Comparison of ENCODE assay signal across 18 cellular contexts in genomic region chr16:3358884-3359283, GRCh38. TPM values are rescaled to one million over a fixed set of nuclear protein-coding genes. Genes with fewer than 3 reads are reported as not detected.
DNase-seq lines count a peak whose midpoint lies in the region; ATAC-seq, FAIRE-seq and TF ChIP-seq lines count a peak whose summit lies in the region.
"Had no signal": no experiment of that assay in that cellular context is flagged by ENCODE, and none has a peak within 500 bp of the region (broad histone marks: within the 10 kb centered on the region; RNA-seq: fewer than 3 reads in every experiment).

No MANE protein-coding gene starts in this region.

- H3K4me1 Mint-ChIP-seq in astrocyte (ENCODE audit: low read depth, unreplicated experiment) = peaks cover 6% of the 10 kb centered on the region
- peaks cover under 1% of the 10 kb centered on the region for H3K4me1 Mint-ChIP-seq in activated CD8-positive, alpha-beta memory T cell treated with anti-CD3 and anti-CD28 coated beads, Interleukin-2, amount 10 ng/mL, durations not matched to agents 7 days and 5 days
- peaks cover 0 to 9% (median 5%) of the 10 kb centered on the region in 7 donors for H3K4me1 Mint-ChIP-seq in naive thymus-derived CD4-positive, alpha-beta T cell

- H3K4me3 Mint-ChIP-seq in astrocyte (ENCODE audit: unreplicated experiment) = no peak overlapping the region
- H3K4me3 Mint-ChIP-seq in activated CD8-positive, alpha-beta memory T cell treated with anti-CD3 and anti-CD28 coated beads, Interleukin-2, amount 10 ng/mL, durations not matched to agents 7 days and 5 days = no peak overlapping the region
- no peak overlapping the region for H3K4me3 Mint-ChIP-seq in naive thymus-derived CD4-positive, alpha-beta T cell
- H3K4me3 Mint-ChIP-seq: CD4-positive, alpha-beta memory T cell had no signal

- H3K27ac Mint-ChIP-seq in astrocyte (ENCODE audit: unreplicated experiment) = no peak overlapping the region
- H3K27ac Mint-ChIP-seq in activated CD8-positive, alpha-beta memory T cell treated with anti-CD3 and anti-CD28 coated beads, Interleukin-2, amount 10 ng/mL, durations not matched to agents 7 days and 5 days = no peak overlapping the region
- H3K27ac Mint-ChIP-seq in naive thymus-derived CD4-positive, alpha-beta T cell = no peak overlapping the region
- H3K27ac Mint-ChIP-seq: CD4-positive, alpha-beta memory T cell had no signal

- H3K27me3 Mint-ChIP-seq in astrocyte (ENCODE audit: low read depth, unreplicated experiment) = peaks cover 30% of the 10 kb centered on the region
- peaks cover 6% of the 10 kb centered on the region for H3K27me3 Mint-ChIP-seq in activated CD8-positive, alpha-beta memory T cell treated with anti-CD3 and anti-CD28 coated beads, Interleukin-2, amount 10 ng/mL, durations not matched to agents 7 days and 5 days
- peaks cover 0 to 47% (median 34%) of the 10 kb centered on the region in 5 donors for H3K27me3 Mint-ChIP-seq in naive thymus-derived CD4-positive, alpha-beta T cell

- H3K36me3 ChIP-seq in astrocyte (ENCODE audit: insufficient read depth, low read length) = no peaks in the 10 kb centered on the region
- no peaks in the 10 kb centered on the region for H3K36me3 ChIP-seq in naive thymus-derived CD4-positive, alpha-beta T cell (ENCODE audit: control insufficient read depth in 2 of 3, insufficient read depth in 3 of 3, low read length in 3 of 3)
- H3K36me3 ChIP-seq: BE2C, HAP-1 had no signal

- no peaks in the 10 kb centered on the region for H3K9me3 Mint-ChIP-seq in astrocyte (ENCODE audit: unreplicated experiment)
- H3K9me3 Mint-ChIP-seq in activated CD8-positive, alpha-beta memory T cell treated with anti-CD3 and anti-CD28 coated beads, Interleukin-2, amount 10 ng/mL, durations not matched to agents 7 days and 5 days (ENCODE audit: low read depth) = peaks cover 26% of the 10 kb centered on the region
- peaks cover 8 to 55% (median 24%) of the 10 kb centered on the region in 11 donors for H3K9me3 Mint-ChIP-seq in naive thymus-derived CD4-positive, alpha-beta T cell

- FAIRE-seq in astrocyte (lab: Jason Lieb, UNC) = no peak
- FAIRE-seq: A204.1, G401.6, GM12891, H1 had no signal

- intact Hi-C loops in naive thymus-derived CD4-positive, alpha-beta T cell (cut with micrococcal nuclease) = no loop called here

- peak; percentile 25 for DNase-seq in EL
- peak; percentile 8 for DNase-seq in astrocyte (ENCODE audit: low read depth)
- peak; percentile 55 for DNase-seq in kidney tubule cell (ENCODE audit: low spot score)
- DNase-seq in retinal pigment epithelial cell (ENCODE audit: low read depth) = peak; percentile 24
- no peak for DNase-seq in activated CD8-positive, alpha-beta memory T cell treated with anti-CD3 and anti-CD28 coated beads, Interleukin-2, amount 10 ng/mL, durations not matched to agents 7 days and 5 days
- DNase-seq in naive thymus-derived CD4-positive, alpha-beta T cell = no peak
- DNase-seq: BE2C; CD4-positive, alpha-beta memory T cell; DMS79 had no signal

- CTCF ChIA-PET in activated CD8-positive, alpha-beta memory T cell treated with anti-CD3 and anti-CD28 coated beads, Interleukin-2, amount 10 ng/mL, durations not matched to agents 7 days and 5 days (lab: Charles Lee) = no interaction called here
- CTCF ChIA-PET in naive thymus-derived CD4-positive, alpha-beta T cell (lab: Charles Lee) = no interaction called here

- H3K9me3 ChIP-seq in astrocyte (ENCODE audit: insufficient read depth, low read depth, low read length) = no peaks in the 10 kb centered on the region
- H3K9me3 ChIP-seq in naive thymus-derived CD4-positive, alpha-beta T cell (ENCODE audit: control insufficient read depth in 2 of 3, low read length in 3 of 3) = peaks cover 0 to 10% (median 0%) of the 10 kb centered on the region in 3 experiments
- H3K9me3 ChIP-seq: BE2C, HAP-1 had no signal

- H2AFZ ChIP-seq in astrocyte (ENCODE audit: low read depth, low read length) = no peak overlapping the region

- no peaks in the 10 kb centered on the region for H3K79me2 ChIP-seq in astrocyte (ENCODE audit: insufficient read depth, low read length)

- H3K9ac ChIP-seq in astrocyte (ENCODE audit: low read length) = no peak overlapping the region

- no peak overlapping the region for H3K27ac ChIP-seq in astrocyte (ENCODE audit: low read depth, low read length)
- no peak overlapping the region for H3K27ac ChIP-seq in naive thymus-derived CD4-positive, alpha-beta T cell (ENCODE audit: low read depth, low read length)
- H3K27ac ChIP-seq: C4-2B, HL-60 had no signal

- no peak overlapping the region for H3K4me2 ChIP-seq in astrocyte (ENCODE audit: low read length)

- H3K36me3 Mint-ChIP-seq in astrocyte (ENCODE audit: low read depth, unreplicated experiment) = no peaks in the 10 kb centered on the region
- peaks cover 6% of the 10 kb centered on the region for H3K36me3 Mint-ChIP-seq in activated CD8-positive, alpha-beta memory T cell treated with anti-CD3 and anti-CD28 coated beads, Interleukin-2, amount 10 ng/mL, durations not matched to agents 7 days and 5 days
- H3K36me3 Mint-ChIP-seq in naive thymus-derived CD4-positive, alpha-beta T cell = peaks cover 8 to 34% (median 19%) of the 10 kb centered on the region in 5 donors

- POLR2A ChIA-PET in naive thymus-derived CD4-positive, alpha-beta T cell (lab: Charles Lee) = no interaction called here

- no peaks in the 10 kb centered on the region for H4K20me1 ChIP-seq in astrocyte (ENCODE audit: insufficient read depth, low read length)

- no peak overlapping the region for H3K4me3 ChIP-seq in astrocyte (ENCODE audit: insufficient read depth, low read depth, low read length)
- H3K4me3 ChIP-seq in retinal pigment epithelial cell (ENCODE audit: low read length) = no peak overlapping the region
- H3K4me3 ChIP-seq in naive thymus-derived CD4-positive, alpha-beta T cell (ENCODE audit: low read length) = no peak overlapping the region
- H3K4me3 ChIP-seq: HAP-1 had no signal

- H3K27me3 ChIP-seq in astrocyte (ENCODE audit: insufficient read depth, low read length) = peaks cover 5% of the 10 kb centered on the region
- H3K27me3 ChIP-seq in naive thymus-derived CD4-positive, alpha-beta T cell (ENCODE audit: control insufficient read depth in 2 of 2, insufficient read depth in 2 of 2, low read length in 2 of 2) = no peaks in the 10 kb centered on the region

- H3K4me1 ChIP-seq in astrocyte (ENCODE audit: insufficient read depth, low read length) = no peaks in the 10 kb centered on the region
- H3K4me1 ChIP-seq in naive thymus-derived CD4-positive, alpha-beta T cell (ENCODE audit: control insufficient read depth in 2 of 2, insufficient read depth in 2 of 2, low read length in 2 of 2) = no peaks in the 10 kb centered on the region
- H3K4me1 ChIP-seq: BE2C, HAP-1 had no signal

- no peak for TF ChIP-seq CTCF in astrocyte (IDR thresholded peaks at IDR 0.05; ENCODE audit: insufficient read depth, low read depth, low read length)
- TF ChIP-seq CTCF in retinal pigment epithelial cell (conservative IDR thresholded peaks at IDR 0.05; ENCODE audit: low read depth, low read length) = no peak

- ATAC-seq in activated CD8-positive, alpha-beta memory T cell treated with anti-CD3 and anti-CD28 coated beads, Interleukin-2, amount 10 ng/mL, durations not matched to agents 7 days and 5 days = no peak
- ATAC-seq in naive thymus-derived CD4-positive, alpha-beta T cell = no peak
- no peak for ATAC-seq in HG02852 (IDR thresholded peaks at IDR 0.05; ENCODE audit: unreplicated experiment)
- ATAC-seq in GM21737 (IDR thresholded peaks at IDR 0.05; ENCODE audit: unreplicated experiment) = no peak

RNA-seq across cellular contexts. Expression of gene OR2C1, which starts 3.2 kb away (rescaled TPM):
- not detected in 2 replicates for total RNA-seq in astrocyte
- total RNA-seq in activated CD8-positive, alpha-beta memory T cell treated with anti-CD3 and anti-CD28 coated beads, Interleukin-2, amount 10 ng/mL, durations not matched to agents 7 days and 5 days = not detected
- total RNA-seq in naive thymus-derived CD4-positive, alpha-beta T cell = under 1 TPM in 3 of 5 experiments, not detected in 2; 0.35 to 0.65 (median 0.50) TPM
- under 1 TPM; 0.24 to 0.65 TPM for polyA plus RNA-seq in naive thymus-derived CD4-positive, alpha-beta T cell
- total RNA-seq: CD4-positive, alpha-beta memory T cell; H1 had no signal
- polyA plus RNA-seq: H1 had no signal

RNA-seq across cellular contexts. Expression of gene ZSCAN32, which starts 41.9 kb away (rescaled TPM):
- 17.3 and 20.7 TPM in 2 replicates for total RNA-seq in astrocyte
- 10 to 100 TPM; 15.6 to 18.2 TPM for total RNA-seq in activated CD8-positive, alpha-beta memory T cell treated with anti-CD3 and anti-CD28 coated beads, Interleukin-2, amount 10 ng/mL, durations not matched to agents 7 days and 5 days
- total RNA-seq in naive thymus-derived CD4-positive, alpha-beta T cell = 10 to 100 TPM in 4 of 5 experiments, 1 to 10 TPM in 1; 9.7 to 31.1 (median 19.0) TPM
- 10 to 100 TPM; 14.6 to 24.3 TPM for polyA plus RNA-seq in naive thymus-derived CD4-positive, alpha-beta T cell

RNA-seq across cellular contexts. Expression of gene ZNF174, which starts 42.1 kb away (rescaled TPM):
- total RNA-seq in astrocyte = 8.2 and 9.7 TPM in 2 replicates
- 10 to 100 TPM; 13.9 to 15.4 TPM for total RNA-seq in activated CD8-positive, alpha-beta memory T cell treated with anti-CD3 and anti-CD28 coated beads, Interleukin-2, amount 10 ng/mL, durations not matched to agents 7 days and 5 days
- 10 to 100 TPM in 3 of 5 experiments, 1 to 10 TPM in 2; 4.7 to 22.8 (median 13.5) TPM for total RNA-seq in naive thymus-derived CD4-positive, alpha-beta T cell
- 10 to 100 TPM; 11.0 to 26.4 TPM for polyA plus RNA-seq in naive thymus-derived CD4-positive, alpha-beta T cell

RNA-seq across cellular contexts. Expression of gene ZNF75A, which starts 53.6 kb away (rescaled TPM):
- 26.9 and 30.5 TPM in 2 replicates for total RNA-seq in astrocyte
- total RNA-seq in activated CD8-positive, alpha-beta memory T cell treated with anti-CD3 and anti-CD28 coated beads, Interleukin-2, amount 10 ng/mL, durations not matched to agents 7 days and 5 days = 10 to 100 TPM; 37.5 to 38.4 TPM
- 10 to 100 TPM; 27.7 to 90.6 (median 53.4) TPM for total RNA-seq in naive thymus-derived CD4-positive, alpha-beta T cell
- polyA plus RNA-seq in naive thymus-derived CD4-positive, alpha-beta T cell = 10 to 100 TPM; 31.0 to 35.1 TPM

RNA-seq across cellular contexts. Expression of gene TIGD7, which starts 53.7 kb away (rescaled TPM):
- 4.4 and 4.5 TPM in 2 replicates for total RNA-seq in astrocyte
- 1 to 10 TPM; 4.8 to 6.7 TPM for total RNA-seq in activated CD8-positive, alpha-beta memory T cell treated with anti-CD3 and anti-CD28 coated beads, Interleukin-2, amount 10 ng/mL, durations not matched to agents 7 days and 5 days
- 10 to 100 TPM in 2 of 5 experiments, 1 to 10 TPM in 3; 4.9 to 18.4 (median 5.5) TPM for total RNA-seq in naive thymus-derived CD4-positive, alpha-beta T cell
- polyA plus RNA-seq in naive thymus-derived CD4-positive, alpha-beta T cell = 1 to 10 TPM; 5.6 to 6.0 TPM

Comparison
In these comparisons a context has a peak if more than half of its experiments do, and no peak if none do; other contexts are left out.
1. DNase-seq: peak in EL (single experiment), astrocyte (single experiment), kidney tubule cell (single experiment) and retinal pigment epithelial cell (single experiment); none in activated CD8-positive, alpha-beta memory T cell treated with anti-CD3 and anti-CD28 coated beads, Interleukin-2, amount 10 ng/mL, durations not matched to agents 7 days and 5 days (single experiment) and naive thymus-derived CD4-positive, alpha-beta T cell (0 of 9).